ENCODE assay signal across 8 cellular contexts in genomic region chr11:85664561-85665481, GRCh38. TPM values are rescaled to one million over a fixed set of nuclear protein-coding genes. Genes with fewer than 3 reads are reported as not detected.
DNase-seq lines count a peak whose midpoint lies in the region; ATAC-seq and TF ChIP-seq lines count a peak whose summit lies in the region.

A gene with protein sequence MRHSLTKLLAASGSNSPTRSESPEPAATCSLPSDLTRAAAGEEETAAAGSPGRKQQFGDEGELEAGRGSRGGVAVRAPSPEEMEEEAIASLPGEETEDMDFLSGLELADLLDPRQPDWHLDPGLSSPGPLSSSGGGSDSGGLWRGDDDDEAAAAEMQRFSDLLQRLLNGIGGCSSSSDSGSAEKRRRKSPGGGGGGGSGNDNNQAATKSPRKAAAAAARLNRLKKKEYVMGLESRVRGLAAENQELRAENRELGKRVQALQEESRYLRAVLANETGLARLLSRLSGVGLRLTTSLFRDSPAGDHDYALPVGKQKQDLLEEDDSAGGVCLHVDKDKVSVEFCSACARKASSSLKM (minus strand): TSS chr11:85665129. CDS start chr11:85664875, 254 bp downstream.

- H3K36me3 ChIP-seq in kidney epithelial cell (ENCODE audit: control insufficient read depth, insufficient read depth, low read length): no peaks in the 10 kb centered on the region

- H3K27ac Mint-ChIP-seq in chondrocyte (ENCODE audit: unreplicated experiment): peak within 1 kb of the TSS; percentile 98

- H3K36me3 Mint-ChIP-seq in chondrocyte (ENCODE audit: low read depth): peaks cover 15% of the 10 kb centered on the region

- TF ChIP-seq CTCF in chondrocyte (IDR thresholded peaks at IDR 0.05) (no peak), kidney epithelial cell (IDR thresholded peaks at IDR 0.05; ENCODE audit: insufficient read depth, low read length, poor library complexity, severe bottlenecking) (no peak)

- H3K4me3 Mint-ChIP-seq in chondrocyte (ENCODE audit: unreplicated experiment): peak within 1 kb of the TSS; percentile 85

- peak; percentile 94 for ATAC-seq in HG03439 (IDR thresholded peaks at IDR 0.05; ENCODE audit: unreplicated experiment)

- H3K9me3 Mint-ChIP-seq in chondrocyte (ENCODE audit: low read depth): no peaks in the 10 kb centered on the region

- H3K4me1 Mint-ChIP-seq in chondrocyte (ENCODE audit: low read depth): peaks cover 34% of the 10 kb centered on the region

- peak; percentile 94 for TF ChIP-seq POLR2A in GM19193 (IDR thresholded peaks at IDR 0.05; ENCODE audit: extremely low read depth, insufficient read depth, insufficient read length)

- DNase-seq in AML-193 (lab: John Stamatoyannopoulos, UW) (peak; percentile 88), NCI-H510A treated with DMSO at 0.1 percent for 48 hours (lab: John Stamatoyannopoulos, UW) (peak; percentile 96), chondrocyte (ENCODE audit: low spot score) (peak; percentile 97), kidney epithelial cell (ENCODE audit: low read depth) (peak; percentile 57)
- DNase-seq in activated CD4-positive, alpha-beta T cell treated with anti-CD3 and anti-CD28 coated beads for 24 hours (ENCODE audit: low read depth in 2 of 2): peak; percentile 93 to 95
- peak; percentile 91 to 96 for DNase-seq in stimulated activated CD4-positive, alpha-beta T cell treated with anti-CD3 and anti-CD28 coated beads, Interleukin-15, amount 100 ng/mL, for 48 hours (ENCODE audit: low read depth in 2 of 2)

- H3K27me3 ChIP-seq in kidney epithelial cell (ENCODE audit: control insufficient read depth, insufficient read depth, low read length): no peaks in the 10 kb centered on the region

- no peaks in the 10 kb centered on the region for H3K27me3 Mint-ChIP-seq in chondrocyte (ENCODE audit: low read depth)

- H3K4me3 ChIP-seq in kidney epithelial cell (ENCODE audit: low read depth, low read length): peak within 1 kb of the TSS; percentile 95

RNA-seq across cellular contexts. Expression of the gene that starts here (rescaled TPM):
- total RNA-seq in chondrocyte (27.4 to 38.1 TPM (median 28.4 TPM) in 3 replicates), kidney epithelial cell (21.4 and 24.7 TPM in 2 replicates)

Comparison
In these comparisons a context has a peak if more than half of its experiments do, and no peak if none do; other contexts are left out.
1. Peak in every context shown above with its lines: DNase-seq, ATAC-seq and H3K4me3 ChIP-seq.